2 cellular contexts compared by ENCODE assay signal in genomic region chr7:123723913-123724312, GRCh38.
TF ChIP-seq lines count a peak whose summit lies in the region.

No MANE protein-coding gene starts in this region.

TF ChIP-seq in A549, 52 proteins besides CTCF, POLR2A, EP300 and RAD21 (continued from another document):
- no peak for TF ChIP-seq REST (IDR thresholded peaks at IDR 0.05)
- TF ChIP-seq GATA3 (IDR thresholded peaks at IDR 0.05; ENCODE audit: borderline replicate concordance), result no peak
- no peak for TF ChIP-seq NFE2L2 (conservative IDR thresholded peaks at IDR 0.05; ENCODE audit: low read length)
- TF ChIP-seq TP53 (CRISPR knock-in tag; IDR thresholded peaks at IDR 0.05), result no peak
- no peak for TF ChIP-seq CHD2 (IDR thresholded peaks at IDR 0.05; ENCODE audit: low read length, partially characterized antibody)
- no peak for TF ChIP-seq CBX8 (IDR thresholded peaks at IDR 0.05)
- TF ChIP-seq CHD4 (IDR thresholded peaks at IDR 0.05; ENCODE audit: borderline replicate concordance), result no peak
- no peak for TF ChIP-seq NR3C1 (IDR thresholded peaks at IDR 0.05)

TF ChIP-seq in WTC11, 78 proteins besides CTCF, POLR2A, EP300 and RAD21 (continued from another document):
- TF ChIP-seq ZNF512 (CRISPR knock-in tag; IDR thresholded peaks at IDR 0.05; ENCODE audit: borderline replicate concordance), result no peak
- no peak for TF ChIP-seq ZNF263 (CRISPR knock-in tag; IDR thresholded peaks at IDR 0.05; ENCODE audit: low read depth)
- no peak for TF ChIP-seq GTF2I (CRISPR knock-in tag; conservative IDR thresholded peaks at IDR 0.05)
- TF ChIP-seq MAX (CRISPR knock-in tag; IDR thresholded peaks at IDR 0.05), result no peak
- no peak for TF ChIP-seq ZNF671 (CRISPR knock-in tag; IDR thresholded peaks at IDR 0.05)
- no peak for TF ChIP-seq ZNF416 (CRISPR knock-in tag; IDR thresholded peaks at IDR 0.05)
- no peak for TF ChIP-seq USF1 (CRISPR knock-in tag; IDR thresholded peaks at IDR 0.05)
- no peak for TF ChIP-seq RELA (CRISPR knock-in tag; IDR thresholded peaks at IDR 0.05; ENCODE audit: borderline replicate concordance)
- TF ChIP-seq MXD4 (CRISPR knock-in tag; IDR thresholded peaks at IDR 0.05; ENCODE audit: borderline replicate concordance), result no peak
- no peak for TF ChIP-seq ATF2 (CRISPR knock-in tag; IDR thresholded peaks at IDR 0.05; ENCODE audit: borderline replicate concordance, low read depth)
- TF ChIP-seq NFATC4 (CRISPR knock-in tag; IDR thresholded peaks at IDR 0.05), result no peak
